In the genomic region with DNA sequence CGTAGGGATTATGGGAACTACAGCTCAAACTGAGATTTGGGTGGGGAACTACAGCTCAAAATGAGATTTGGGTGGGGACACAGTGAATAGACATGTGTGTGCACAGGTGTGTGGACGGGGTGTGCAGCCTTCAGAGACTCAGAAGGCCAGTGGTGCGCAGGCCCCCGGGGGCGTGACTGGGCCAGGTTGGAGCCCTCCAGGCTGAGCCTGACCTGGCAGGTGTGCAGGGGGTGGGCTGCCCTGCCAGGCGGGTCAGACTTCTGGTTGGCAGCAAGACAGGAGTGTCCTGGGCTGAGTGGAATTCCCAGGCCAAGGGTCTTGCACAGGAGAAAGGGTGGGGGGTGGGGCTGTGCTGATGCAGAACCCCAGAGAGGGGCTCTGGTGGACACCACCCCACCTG, we compare ENCODE assay signal across 2 cellular contexts.
TF ChIP-seq lines count a peak whose summit lies in the region.

No MANE protein-coding gene starts in this region.

TF ChIP-seq in SK-N-SH, 30 proteins besides CTCF, POLR2A, EP300 and RAD21 (continued from another document):
- TF ChIP-seq SMC3 (IDR thresholded peaks at IDR 0.05; ENCODE audit: low read depth, low read length) (no peak), RCOR1 (IDR thresholded peaks at IDR 0.05; ENCODE audit: low read length) (no peak)
- TF ChIP-seq, protein P1, sequence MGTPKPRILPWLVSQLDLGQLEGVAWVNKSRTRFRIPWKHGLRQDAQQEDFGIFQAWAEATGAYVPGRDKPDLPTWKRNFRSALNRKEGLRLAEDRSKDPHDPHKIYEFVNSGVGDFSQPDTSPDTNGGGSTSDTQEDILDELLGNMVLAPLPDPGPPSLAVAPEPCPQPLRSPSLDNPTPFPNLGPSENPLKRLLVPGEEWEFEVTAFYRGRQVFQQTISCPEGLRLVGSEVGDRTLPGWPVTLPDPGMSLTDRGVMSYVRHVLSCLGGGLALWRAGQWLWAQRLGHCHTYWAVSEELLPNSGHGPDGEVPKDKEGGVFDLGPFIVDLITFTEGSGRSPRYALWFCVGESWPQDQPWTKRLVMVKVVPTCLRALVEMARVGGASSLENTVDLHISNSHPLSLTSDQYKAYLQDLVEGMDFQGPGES (IDR thresholded peaks at IDR 0.05; ENCODE audit: low read depth, low read length) = no peak

TF ChIP-seq in SK-N-SH treated with all-trans-retinoic acid at 6 μM for 48 hours, 23 proteins besides CTCF, POLR2A, EP300 and RAD21 (continued from another document):
- TF ChIP-seq, protein P2, sequence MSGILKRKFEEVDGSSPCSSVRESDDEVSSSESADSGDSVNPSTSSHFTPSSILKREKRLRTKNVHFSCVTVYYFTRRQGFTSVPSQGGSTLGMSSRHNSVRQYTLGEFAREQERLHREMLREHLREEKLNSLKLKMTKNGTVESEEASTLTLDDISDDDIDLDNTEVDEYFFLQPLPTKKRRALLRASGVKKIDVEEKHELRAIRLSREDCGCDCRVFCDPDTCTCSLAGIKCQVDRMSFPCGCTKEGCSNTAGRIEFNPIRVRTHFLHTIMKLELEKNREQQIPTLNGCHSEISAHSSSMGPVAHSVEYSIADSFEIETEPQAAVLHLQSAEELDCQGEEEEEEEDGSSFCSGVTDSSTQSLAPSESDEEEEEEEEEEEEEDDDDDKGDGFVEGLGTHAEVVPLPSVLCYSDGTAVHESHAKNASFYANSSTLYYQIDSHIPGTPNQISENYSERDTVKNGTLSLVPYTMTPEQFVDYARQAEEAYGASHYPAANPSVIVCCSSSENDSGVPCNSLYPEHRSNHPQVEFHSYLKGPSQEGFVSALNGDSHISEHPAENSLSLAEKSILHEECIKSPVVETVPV (CRISPR knock-in tag; IDR thresholded peaks at IDR 0.05) = no peak
- TF ChIP-seq TOX (CRISPR knock-in tag; IDR thresholded peaks at IDR 0.05; ENCODE audit: borderline replicate concordance) = no peak
- no peak for TF ChIP-seq ARNTL (CRISPR knock-in tag; IDR thresholded peaks at IDR 0.05; ENCODE audit: borderline replicate concordance, low read depth)
- TF ChIP-seq PPARA (CRISPR knock-in tag; IDR thresholded peaks at IDR 0.05; ENCODE audit: borderline replicate concordance) = no peak
- no peak for TF ChIP-seq GLIS3 (CRISPR knock-in tag; IDR thresholded peaks at IDR 0.05)
- TF ChIP-seq CSDC2 (CRISPR knock-in tag; IDR thresholded peaks at IDR 0.05) = no peak
- no peak for TF ChIP-seq RARB (CRISPR knock-in tag; IDR thresholded peaks at IDR 0.05)
- TF ChIP-seq, protein P3, sequence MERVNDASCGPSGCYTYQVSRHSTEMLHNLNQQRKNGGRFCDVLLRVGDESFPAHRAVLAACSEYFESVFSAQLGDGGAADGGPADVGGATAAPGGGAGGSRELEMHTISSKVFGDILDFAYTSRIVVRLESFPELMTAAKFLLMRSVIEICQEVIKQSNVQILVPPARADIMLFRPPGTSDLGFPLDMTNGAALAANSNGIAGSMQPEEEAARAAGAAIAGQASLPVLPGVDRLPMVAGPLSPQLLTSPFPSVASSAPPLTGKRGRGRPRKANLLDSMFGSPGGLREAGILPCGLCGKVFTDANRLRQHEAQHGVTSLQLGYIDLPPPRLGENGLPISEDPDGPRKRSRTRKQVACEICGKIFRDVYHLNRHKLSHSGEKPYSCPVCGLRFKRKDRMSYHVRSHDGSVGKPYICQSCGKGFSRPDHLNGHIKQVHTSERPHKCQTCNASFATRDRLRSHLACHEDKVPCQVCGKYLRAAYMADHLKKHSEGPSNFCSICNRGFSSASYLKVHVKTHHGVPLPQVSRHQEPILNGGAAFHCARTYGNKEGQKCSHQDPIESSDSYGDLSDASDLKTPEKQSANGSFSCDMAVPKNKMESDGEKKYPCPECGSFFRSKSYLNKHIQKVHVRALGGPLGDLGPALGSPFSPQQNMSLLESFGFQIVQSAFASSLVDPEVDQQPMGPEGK (CRISPR knock-in tag; IDR thresholded peaks at IDR 0.05; ENCODE audit: borderline replicate concordance) = no peak
- no peak for TF ChIP-seq SNAI2 (CRISPR knock-in tag; IDR thresholded peaks at IDR 0.05)
- TF ChIP-seq ZFP30 (CRISPR knock-in tag; IDR thresholded peaks at IDR 0.05) = no peak
TF ChIP-seq in SK-N-SH treated with all-trans-retinoic acid at 6 μM for 48 hours: peak in this region for 0.
